18 cellular contexts compared by ENCODE assay signal in the genomic region with DNA sequence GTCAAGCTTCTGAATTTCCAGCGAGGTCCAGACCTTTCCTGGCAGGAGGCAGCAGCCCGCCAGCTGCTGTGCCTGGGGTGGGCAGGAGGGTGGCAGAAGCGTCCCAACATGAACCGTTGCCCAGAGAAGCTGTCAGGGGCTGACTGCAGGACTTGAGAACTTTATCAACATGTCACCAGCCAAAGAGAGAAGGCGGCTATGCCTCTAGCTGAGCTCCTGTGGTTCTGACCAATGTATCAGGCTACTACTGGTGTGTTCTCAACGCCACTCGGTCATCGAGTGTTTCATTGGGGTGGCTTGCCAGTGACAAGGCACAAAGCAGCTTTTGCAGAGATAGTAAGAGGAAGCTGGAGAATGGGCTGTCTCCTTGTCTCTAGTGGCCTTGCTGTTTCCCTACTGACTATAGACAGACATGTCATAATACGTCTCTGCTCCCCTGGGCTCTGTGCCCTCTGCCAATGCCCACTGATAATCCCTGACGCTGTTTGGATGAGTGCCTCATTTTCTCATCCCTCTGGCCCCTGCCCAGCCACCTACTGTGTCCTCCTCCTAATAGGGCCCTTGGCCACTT. TPM values are rescaled to one million over a fixed set of nuclear protein-coding genes. Genes with fewer than 3 reads are reported as not detected.
DNase-seq lines count a peak whose midpoint lies in the region; ATAC-seq and TF ChIP-seq lines count a peak whose summit lies in the region.
"Had no signal": no experiment of that assay in that cellular context is flagged by ENCODE, and none has a peak within 500 bp of the region (broad histone marks: within the 10 kb centered on the region; RNA-seq: fewer than 3 reads in every experiment).

No MANE protein-coding gene starts in this region.

- H3K4me3 ChIP-seq in mucosa of descending colon, result no peak overlapping the region
- H3K4me3 ChIP-seq: skin epidermis had no signal

- no peaks in the 10 kb centered on the region for H3K36me3 ChIP-seq in mucosa of descending colon (ENCODE audit: low read depth)

- H3K36me3 Mint-ChIP-seq in dendritic cell treated with granulocyte-macrophage colony-stimulating factor and Interleukin-4, amounts not matched to agents 40 ng/mL and 50 ng/mL, for 4 days (ENCODE audit: low read depth), result no peaks in the 10 kb centered on the region
- H3K36me3 Mint-ChIP-seq: activated naive CD8-positive, alpha-beta T cell treated with anti-CD3 and anti-CD28 coated beads, Interleukin-2, amount 10 ng/mL, durations not matched to agents 7 days and 5 days; stimulated activated effector memory CD8-positive, alpha-beta T cell treated with anti-CD3 and anti-CD28 coated beads, Interleukin-12 subunit alpha, Interleukin-12 subunit beta, amount 100 ng/mL, for 72 hours; type B pancreatic cell had no signal

- no peak for TF ChIP-seq CTCF in mucosa of descending colon (IDR thresholded peaks at IDR 0.05)

- H3K4me1 Mint-ChIP-seq in dendritic cell treated with granulocyte-macrophage colony-stimulating factor and Interleukin-4, amounts not matched to agents 40 ng/mL and 50 ng/mL, for 4 days (ENCODE audit: low read depth), result peaks cover 33% of the 10 kb centered on the region
- H3K4me1 Mint-ChIP-seq: activated naive CD8-positive, alpha-beta T cell treated with anti-CD3 and anti-CD28 coated beads, Interleukin-2, amount 10 ng/mL, durations not matched to agents 7 days and 5 days; stimulated activated effector memory CD8-positive, alpha-beta T cell treated with anti-CD3 and anti-CD28 coated beads, Interleukin-12 subunit alpha, Interleukin-12 subunit beta, amount 100 ng/mL, for 72 hours had no signal

- peak; percentile 36 for DNase-seq in CD1c-positive myeloid dendritic cell (ENCODE audit: extremely low spot score)
- DNase-seq in NCI-H446 treated with DMSO at 0.1 percent for 48 hours (lab: John Stamatoyannopoulos, UW), result peak; percentile 70
- no peak for DNase-seq in mucosa of descending colon
- no peak for DNase-seq in midbrain (lab: John Stamatoyannopoulos, UW)
- no peak for DNase-seq in occipital lobe (lab: John Stamatoyannopoulos, UW)
- no peak for DNase-seq in NCI-H1417 (lab: John Stamatoyannopoulos, UW)
- DNase-seq in iPS-NIHi11 (ENCODE audit: low spot score), result no peak
- DNase-seq: activated naive CD8-positive, alpha-beta T cell treated with anti-CD3 and anti-CD28 coated beads, Interleukin-2, amount 10 ng/mL, durations not matched to agents 7 days and 5 days; activated T-cell treated with anti-CD3 and anti-CD28 coated beads, Interleukin-2, amount 50 U/mL, for 48 hours; central memory CD4-positive, alpha-beta T cell; foreskin fibroblast; mesenchymal stem cell; NCI-H2171 treated with DMSO at 0.1 percent for 48 hours; T1000 had no signal

- H3K4me3 Mint-ChIP-seq in dendritic cell treated with granulocyte-macrophage colony-stimulating factor and Interleukin-4, amounts not matched to agents 40 ng/mL and 50 ng/mL, for 4 days, result no peak overlapping the region
- H3K4me3 Mint-ChIP-seq: activated naive CD8-positive, alpha-beta T cell treated with anti-CD3 and anti-CD28 coated beads, Interleukin-2, amount 10 ng/mL, durations not matched to agents 7 days and 5 days; stimulated activated effector memory CD8-positive, alpha-beta T cell treated with anti-CD3 and anti-CD28 coated beads, Interleukin-12 subunit alpha, Interleukin-12 subunit beta, amount 100 ng/mL, for 72 hours; type B pancreatic cell had no signal

- no peaks in the 10 kb centered on the region for H3K27me3 Mint-ChIP-seq in dendritic cell treated with granulocyte-macrophage colony-stimulating factor and Interleukin-4, amounts not matched to agents 40 ng/mL and 50 ng/mL, for 4 days

- no peaks in the 10 kb centered on the region for H3K9me3 ChIP-seq in mucosa of descending colon

- intact Hi-C loops in dendritic cell treated with granulocyte-macrophage colony-stimulating factor and Interleukin-4, amounts not matched to agents 40 ng/mL and 50 ng/mL, for 4 days (cut with micrococcal nuclease), result no loop called here
- intact Hi-C loops in mucosa of descending colon (cut with DNase I, micrococcal nuclease), result no loop called here

- peak; percentile 14 for ATAC-seq in mucosa of descending colon
- ATAC-seq: stimulated activated effector memory CD8-positive, alpha-beta T cell treated with anti-CD3 and anti-CD28 coated beads, Interleukin-12 subunit alpha, Interleukin-12 subunit beta, amount 100 ng/mL, for 72 hours had no signal

- H3K27ac Mint-ChIP-seq in dendritic cell treated with granulocyte-macrophage colony-stimulating factor and Interleukin-4, amounts not matched to agents 40 ng/mL and 50 ng/mL, for 4 days, result peak overlapping the region; percentile 63
- H3K27ac Mint-ChIP-seq: activated naive CD8-positive, alpha-beta T cell treated with anti-CD3 and anti-CD28 coated beads, Interleukin-2, amount 10 ng/mL, durations not matched to agents 7 days and 5 days; stimulated activated effector memory CD8-positive, alpha-beta T cell treated with anti-CD3 and anti-CD28 coated beads, Interleukin-12 subunit alpha, Interleukin-12 subunit beta, amount 100 ng/mL, for 72 hours; type B pancreatic cell had no signal

- no peaks in the 10 kb centered on the region for H3K9me3 Mint-ChIP-seq in dendritic cell treated with granulocyte-macrophage colony-stimulating factor and Interleukin-4, amounts not matched to agents 40 ng/mL and 50 ng/mL, for 4 days
- H3K9me3 Mint-ChIP-seq: activated naive CD8-positive, alpha-beta T cell treated with anti-CD3 and anti-CD28 coated beads, Interleukin-2, amount 10 ng/mL, durations not matched to agents 7 days and 5 days; stimulated activated effector memory CD8-positive, alpha-beta T cell treated with anti-CD3 and anti-CD28 coated beads, Interleukin-12 subunit alpha, Interleukin-12 subunit beta, amount 100 ng/mL, for 72 hours; type B pancreatic cell had no signal

- no peaks in the 10 kb centered on the region for H3K4me1 ChIP-seq in mucosa of descending colon (ENCODE audit: low read depth)

RNA-seq across cellular contexts. Expression of a gene that starts 17.6 kb away (rescaled TPM):
- 10 to 100 TPM; 61.3 to 81.0 (median 63.5) TPM for total RNA-seq in mucosa of descending colon
- total RNA-seq in occipital lobe, result 12.9 TPM

RNA-seq across cellular contexts. Expression of a gene that starts 27.3 kb away (rescaled TPM):
- total RNA-seq in mucosa of descending colon (10 to 100 TPM; 47.7 to 59.8 (median 54.4) TPM), occipital lobe (72.7 TPM)

Comparison
In these comparisons a context has a peak if more than half of its experiments do, and no peak if none do; other contexts are left out.
1. DNase-seq: peak in CD1c-positive myeloid dendritic cell (single experiment) and NCI-H446 treated with DMSO at 0.1 percent for 48 hours (single experiment); none in mucosa of descending colon (0 of 3), midbrain (single experiment), occipital lobe (single experiment), NCI-H1417 (0 of 3) and iPS-NIHi11 (single experiment).